Comparison of ENCODE assay signal across 12 cellular contexts in the genomic region with DNA sequence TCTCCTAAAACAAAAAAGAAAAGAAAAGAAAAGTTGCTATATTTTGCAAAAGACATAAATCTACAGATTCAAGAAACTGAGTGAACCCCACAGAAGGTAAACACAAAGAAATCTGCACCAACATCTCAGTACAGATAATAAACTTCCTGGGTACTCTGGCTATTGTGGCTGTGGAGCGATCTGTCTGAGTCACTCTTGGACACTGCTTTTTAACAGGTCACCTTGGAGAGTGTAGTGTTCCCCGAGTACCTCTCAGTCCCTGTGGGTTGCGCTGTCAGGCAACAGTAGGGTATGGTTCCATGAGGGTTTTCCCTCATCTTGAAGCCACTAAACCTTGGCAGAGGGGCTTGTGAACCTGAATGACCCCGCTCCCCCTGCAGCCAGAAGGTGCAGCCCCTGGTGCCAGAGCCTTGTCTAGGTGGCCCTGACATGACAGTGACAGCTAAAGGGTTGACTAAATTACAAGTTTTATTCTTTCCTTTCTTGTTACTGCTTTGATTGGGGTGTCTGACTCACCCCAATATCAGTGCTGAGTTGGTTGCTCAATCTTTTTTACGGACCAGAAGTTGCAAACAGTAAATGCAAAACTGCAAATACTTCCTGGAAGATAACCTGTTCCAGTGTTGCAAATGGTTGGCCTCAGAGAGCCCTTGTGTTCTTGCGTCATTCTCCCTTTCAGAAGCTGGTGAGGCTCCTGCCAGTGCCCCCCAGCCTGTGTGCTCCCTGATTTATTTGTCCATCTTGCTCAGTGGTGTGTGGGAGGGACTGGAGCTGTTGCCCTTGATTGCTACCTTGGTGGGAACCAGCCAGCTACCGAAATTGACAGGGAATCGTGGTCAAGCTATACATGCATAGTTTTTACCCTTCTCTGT. TPM values are rescaled to one million over a fixed set of nuclear protein-coding genes. Genes with fewer than 3 reads are reported as not detected.
DNase-seq lines count a peak whose midpoint lies in the region; ATAC-seq and TF ChIP-seq lines count a peak whose summit lies in the region.
"Had no signal": no experiment of that assay in that cellular context is flagged by ENCODE, and none has a peak within 500 bp of the region (broad histone marks: within the 10 kb centered on the region; RNA-seq: fewer than 3 reads in every experiment).

No MANE protein-coding gene starts in this region.

- no peak overlapping the region for H2AFZ ChIP-seq in ACC112 (ENCODE audit: low read length, unreplicated experiment)

- WGBS in body of pancreas, 2 donors: 55 to 67% methylated on average over 7 to 8 of the region's 8 CpGs

- H3K9me3 ChIP-seq in body of pancreas: no peaks in the 10 kb centered on the region
- H3K9me3 ChIP-seq in uterus: no peaks in the 10 kb centered on the region

- TF ChIP-seq CTCF in body of pancreas (IDR thresholded peaks at IDR 0.05): peak in 1 of 7 experiments; percentile 0
- TF ChIP-seq CTCF in uterus (IDR thresholded peaks at IDR 0.05): no peak

- H3K4me1 ChIP-seq in ACC112 (ENCODE audit: control insufficient read depth, insufficient read depth, low read length, unreplicated experiment) (peaks cover 25% of the 10 kb centered on the region), body of pancreas (peaks cover 44% of the 10 kb centered on the region), uterus (no peaks in the 10 kb centered on the region)

- DNase-seq in HT-29 (ENCODE audit: low spot score) (peak; percentile 64), body of pancreas (peak; percentile 27 to 77 (median 50)), left lobe of liver (ENCODE audit: low spot score) (peak; percentile 78), dedifferentiated amniotic fluid mesenchymal stem cell (ENCODE audit: extremely low spot score) (no peak), SHP77 treated with DMSO at 0.1 percent for 48 hours (lab: John Stamatoyannopoulos, UW) (no peak), NCI-H82 treated with DMSO at 0.1 percent for 48 hours (lab: John Stamatoyannopoulos, UW; ENCODE audit: unreplicated experiment) (no peak), uterus (no peak)
- DNase-seq: activated CD8-positive, alpha-beta memory T cell treated with anti-CD3 and anti-CD28 coated beads, Interleukin-2, amount 50 U/mL, for 48 hours; DMS153; endodermal cell; NCI-H345 had no signal

- no peak overlapping the region; the same call in 1 of the 2 replicates for H3K4me3 ChIP-seq in ACC112 (ENCODE audit: low read depth, low read length)
- H3K4me3 ChIP-seq in body of pancreas: no peak overlapping the region
- no peak overlapping the region for H3K4me3 ChIP-seq in uterus

- TF ChIP-seq POLR2A in body of pancreas (IDR thresholded peaks at IDR 0.05) (peak in 1 of 3 donors; percentile 1), uterus (IDR thresholded peaks at IDR 0.05) (no peak)

- intact Hi-C loops in body of pancreas (cut with DNase I): no loop called here
- intact Hi-C loops in uterus (cut with DNase I; ENCODE audit: low total_unique reads): no loop called here

- H3K36me3 ChIP-seq in ACC112 (ENCODE audit: insufficient read depth, low read length) (no peaks in the 10 kb centered on the region), body of pancreas (replicated peaks in 1 of 2; ENCODE audit: insufficient read depth in 1 of 2, low read depth in 2 of 2) (no peaks in the 10 kb centered on the region), uterus (no peaks in the 10 kb centered on the region)

- H3K79me2 ChIP-seq in ACC112 (ENCODE audit: control insufficient read depth, insufficient read depth, low read length, unreplicated experiment): no peaks in the 10 kb centered on the region

- H3K27me3 ChIP-seq in ACC112 (ENCODE audit: insufficient read depth, low read length) (no peaks in the 10 kb centered on the region), body of pancreas (no peaks in the 10 kb centered on the region), uterus (no peaks in the 10 kb centered on the region)

- H3K27ac ChIP-seq in ACC112 (ENCODE audit: low read depth, low read length): peak overlapping the region; percentile 49
- peak overlapping the region; percentile 28 to 81 (median 66) for H3K27ac ChIP-seq in body of pancreas
- H3K27ac ChIP-seq in uterus: no peak overlapping the region

- peak; percentile 81 for ATAC-seq in body of pancreas
- peak; percentile 67 for ATAC-seq in left lobe of liver

RNA-seq across cellular contexts. Expression of a gene that starts 30.6 kb away (rescaled TPM):
- total RNA-seq in HT-29 (2014; rRNA removed; shearing (Covaris generic)): 222 and 263 TPM in 2 replicates
- 100 to 1,000 TPM in 1 of 2 donors, 10 to 100 TPM in 1; 54.2 to 118 TPM for total RNA-seq in body of pancreas
- total RNA-seq in left lobe of liver: 741 TPM
- total RNA-seq in uterus: 100 to 1,000 TPM in 1 of 4 donors, 10 to 100 TPM in 2, 1 to 10 TPM in 1; 10.0 to 122 (median 69.2) TPM

RNA-seq across cellular contexts. Expression of a gene that starts 48.9 kb away (rescaled TPM):
- 29.3 and 32.8 TPM in 2 replicates for total RNA-seq in HT-29 (2014; rRNA removed; shearing (Covaris generic))
- total RNA-seq in body of pancreas: 10 to 100 TPM; 22.1 to 35.0 TPM
- total RNA-seq in left lobe of liver: 79.6 TPM
- 10 to 100 TPM in 3 of 4 donors, 1 to 10 TPM in 1; 4.6 to 95.4 (median 36.9) TPM for total RNA-seq in uterus

Comparison
In these comparisons a context has a peak if more than half of its experiments do, and no peak if none do; other contexts are left out.
1. H3K27ac ChIP-seq: peak in ACC112 (single experiment) and body of pancreas (4 of 4); none in uterus (0 of 2).
2. DNase-seq: peak in HT-29 (single experiment), body of pancreas (4 of 4) and left lobe of liver (single experiment); none in dedifferentiated amniotic fluid mesenchymal stem cell (single experiment), SHP77 treated with DMSO at 0.1 percent for 48 hours (single experiment), NCI-H82 treated with DMSO at 0.1 percent for 48 hours (single experiment) and uterus (0 of 2).